1 cellular context compared by ENCODE assay signal in the genomic region with DNA sequence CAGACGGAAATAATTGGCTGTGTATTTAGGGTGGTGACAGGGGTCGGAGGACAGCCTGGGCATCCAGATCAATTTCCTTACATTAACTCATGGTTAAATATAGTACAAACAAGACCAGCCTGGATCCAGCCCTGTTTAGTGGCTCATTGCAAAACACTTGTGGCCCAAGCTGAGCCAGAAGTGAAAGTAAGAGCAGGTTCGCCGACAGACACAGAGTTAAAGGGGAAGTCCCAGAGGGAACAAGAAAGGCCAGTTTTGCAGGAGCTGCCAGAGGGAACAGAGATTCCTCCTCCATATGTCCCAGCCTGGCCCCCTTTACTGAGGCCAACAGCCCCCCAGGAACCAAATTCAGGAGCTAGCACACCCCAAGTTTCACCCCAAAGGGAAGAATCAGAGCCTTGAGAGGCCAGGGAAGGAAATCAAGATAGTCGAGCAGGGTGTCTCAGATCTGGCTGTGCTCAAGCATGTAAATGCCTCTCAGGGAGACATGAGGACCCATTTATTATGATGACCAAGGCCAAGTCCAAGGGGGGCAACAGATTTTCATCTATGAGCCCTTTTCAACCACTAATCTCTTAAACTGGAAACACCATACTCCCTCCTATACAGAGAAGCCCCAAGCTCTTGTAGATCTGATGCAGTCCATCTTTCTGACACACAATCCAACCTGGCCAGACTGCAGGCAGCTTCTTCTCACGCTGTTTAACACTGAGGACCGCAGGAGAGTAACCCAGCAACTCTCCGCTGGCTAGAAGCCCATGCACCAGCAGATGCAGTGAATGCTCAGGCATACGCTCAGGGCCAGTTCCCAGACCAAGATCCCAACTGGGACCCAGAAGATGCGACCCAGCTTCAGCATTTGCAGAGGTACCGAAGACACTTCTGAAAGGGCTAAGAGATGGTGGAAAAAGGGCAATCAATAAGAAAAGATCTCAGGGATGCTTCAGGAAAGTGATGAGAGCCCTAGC.
A peak's percentile ranks its signal among the peaks of the same experiment; 100 is the strongest.
TF ChIP-seq lines count a peak whose summit lies in the region.

No MANE protein-coding gene starts in this region.

TF ChIP-seq in HepG2, 621 proteins besides CTCF, POLR2A, EP300 and RAD21:
- TF ChIP-seq ZNF547 (CRISPR knock-in tag; IDR thresholded peaks at IDR 0.05) (no peak), ZNF496 (CRISPR knock-in tag; IDR thresholded peaks at IDR 0.05; ENCODE audit: insufficient replicate concordance) (no peak), PRDM15 (CRISPR knock-in tag; IDR thresholded peaks at IDR 0.05) (no peak), ZNF317 (CRISPR knock-in tag; IDR thresholded peaks at IDR 0.05) (no peak), CHCHD3 (CRISPR knock-in tag; IDR thresholded peaks at IDR 0.05) (no peak), ASH2L (IDR thresholded peaks at IDR 0.05; ENCODE audit: insufficient read length, low read depth, low read length) (no peak), RAD51 (IDR thresholded peaks at IDR 0.05; ENCODE audit: borderline replicate concordance) (no peak), HMG20B (CRISPR knock-in tag; conservative IDR thresholded peaks at IDR 0.05) (no peak), ZMYM3 (CRISPR knock-in tag; IDR thresholded peaks at IDR 0.05) (no peak), ZNF256 (CRISPR knock-in tag; conservative IDR thresholded peaks at IDR 0.05) (no peak), ZNF777 (CRISPR knock-in tag; IDR thresholded peaks at IDR 0.05) (peak; percentile 46; the same call in 1 of the 2 replicates), ZBTB38 (CRISPR knock-in tag; IDR thresholded peaks at IDR 0.05) (no peak), RBAK (CRISPR knock-in tag; IDR thresholded peaks at IDR 0.05) (no peak), CEBPB (IDR thresholded peaks at IDR 0.05; ENCODE audit: borderline replicate concordance, low read depth, low read length) (peak; percentile 76), ZNF576 (CRISPR knock-in tag; IDR thresholded peaks at IDR 0.05) (no peak), ZNF501 (CRISPR knock-in tag; IDR thresholded peaks at IDR 0.05) (0 out of 2 replicates have a peak, but pooled peaks have one; percentile 21), SRF (IDR thresholded peaks at IDR 0.05; ENCODE audit: low read depth, low read length) (no peak), IRF1 (CRISPR knock-in tag; IDR thresholded peaks at IDR 0.05; ENCODE audit: low read depth) (peak; percentile 89; the same call in 1 of the 2 replicates), XBP1 (CRISPR knock-in tag; IDR thresholded peaks at IDR 0.05) (no peak), CEBPG (CRISPR knock-in tag; IDR thresholded peaks at IDR 0.05) (peak; percentile 48), KDM1A (CRISPR knock-in tag; IDR thresholded peaks at IDR 0.05) (no peak), FOSL2 (CRISPR knock-in tag; IDR thresholded peaks at IDR 0.05) (no peak)
- TF ChIP-seq, protein P1, sequence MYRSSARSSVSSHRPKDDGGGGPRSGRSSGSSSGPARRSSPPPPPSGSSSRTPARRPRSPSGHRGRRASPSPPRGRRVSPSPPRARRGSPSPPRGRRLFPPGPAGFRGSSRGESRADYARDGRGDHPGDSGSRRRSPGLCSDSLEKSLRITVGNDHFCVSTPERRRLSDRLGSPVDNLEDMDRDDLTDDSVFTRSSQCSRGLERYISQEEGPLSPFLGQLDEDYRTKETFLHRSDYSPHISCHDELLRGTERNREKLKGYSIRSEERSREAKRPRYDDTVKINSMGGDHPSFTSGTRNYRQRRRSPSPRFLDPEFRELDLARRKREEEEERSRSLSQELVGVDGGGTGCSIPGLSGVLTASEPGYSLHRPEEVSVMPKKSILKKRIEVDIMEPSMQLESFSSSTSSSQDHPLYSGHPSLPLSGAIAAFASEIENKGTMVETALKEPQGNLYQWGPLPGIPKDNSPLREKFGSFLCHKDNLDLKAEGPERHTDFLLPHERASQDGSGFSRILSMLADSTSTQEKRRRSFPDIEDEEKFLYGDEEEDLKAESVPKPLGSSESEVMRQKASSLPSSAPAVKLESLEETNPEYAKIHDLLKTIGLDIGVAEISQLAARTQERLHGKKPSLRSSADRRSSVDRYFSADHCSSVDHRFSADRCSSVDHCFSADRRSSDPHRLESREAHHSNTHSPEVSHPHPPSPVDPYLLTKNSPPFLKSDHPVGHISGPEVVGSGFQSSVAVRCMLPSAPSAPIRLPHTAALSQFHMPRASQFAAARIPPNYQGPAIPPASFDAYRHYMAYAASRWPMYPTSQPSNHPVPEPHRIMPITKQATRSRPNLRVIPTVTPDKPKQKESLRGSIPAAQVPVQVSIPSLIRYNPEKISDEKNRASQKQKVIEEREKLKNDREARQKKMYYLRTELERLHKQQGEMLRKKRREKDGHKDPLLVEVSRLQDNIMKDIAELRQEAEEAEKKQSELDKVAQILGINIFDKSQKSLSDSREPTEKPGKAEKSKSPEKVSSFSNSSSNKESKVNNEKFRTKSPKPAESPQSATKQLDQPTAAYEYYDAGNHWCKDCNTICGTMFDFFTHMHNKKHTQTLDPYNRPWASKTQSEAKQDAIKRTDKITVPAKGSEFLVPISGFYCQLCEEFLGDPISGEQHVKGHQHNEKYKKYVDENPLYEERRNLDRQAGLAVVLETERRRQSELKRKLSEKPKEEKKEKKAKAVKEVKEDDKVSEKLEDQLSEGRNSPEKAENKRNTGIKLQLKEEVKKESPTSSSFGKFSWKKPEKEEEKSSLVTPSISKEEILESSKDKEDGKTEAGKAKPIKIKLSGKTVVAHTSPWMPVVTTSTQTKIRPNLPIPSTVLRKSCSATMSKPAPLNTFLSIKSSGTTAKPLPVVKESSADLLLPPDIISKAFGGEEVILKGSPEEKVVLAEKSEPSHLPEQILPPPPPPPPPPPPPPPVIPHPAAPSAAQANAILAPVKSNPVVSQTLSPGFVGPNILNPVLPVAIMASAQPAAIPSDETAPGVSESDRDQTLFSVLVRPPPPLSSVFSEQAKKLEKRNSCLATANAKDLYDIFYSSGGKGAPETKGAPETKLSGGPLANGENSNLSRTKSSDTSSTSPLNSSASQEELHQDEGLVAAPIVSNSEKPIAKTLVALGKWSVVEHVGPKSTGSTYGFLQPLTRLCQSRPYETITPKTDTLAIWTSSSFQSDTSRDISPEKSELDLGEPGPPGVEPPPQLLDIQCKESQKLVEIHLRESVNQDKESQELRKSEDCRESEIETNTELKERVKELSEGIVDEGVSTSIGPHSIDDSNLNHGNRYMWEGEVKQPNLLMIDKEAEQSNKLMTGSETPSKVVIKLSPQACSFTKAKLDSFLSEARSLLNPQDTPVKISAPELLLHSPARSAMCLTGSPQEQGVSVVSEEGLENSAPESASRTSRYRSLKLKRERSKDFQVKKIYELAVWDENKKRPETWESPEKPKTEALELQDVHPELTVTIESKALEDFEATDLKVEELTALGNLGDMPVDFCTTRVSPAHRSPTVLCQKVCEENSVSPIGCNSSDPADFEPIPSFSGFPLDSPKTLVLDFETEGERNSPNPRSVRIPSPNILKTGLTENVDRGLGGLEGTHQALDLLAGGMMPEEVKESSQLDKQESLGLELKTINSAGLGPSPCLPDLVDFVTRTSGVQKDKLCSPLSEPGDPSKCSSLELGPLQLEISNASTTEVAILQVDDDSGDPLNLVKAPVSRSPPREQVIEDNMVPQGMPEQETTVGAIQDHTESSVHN (CRISPR knock-in tag; IDR thresholded peaks at IDR 0.05), result no peak
